In genomic region chr2:142869065-142869460, GRCh38 we compare ENCODE assay signal across 5 cellular contexts. TPM values are rescaled to one million over a fixed set of nuclear protein-coding genes. Genes with fewer than 3 reads are reported as not detected.
"Had no signal": no experiment of that assay in that cellular context is flagged by ENCODE, and none has a peak within 500 bp of the region (broad histone marks: within the 10 kb centered on the region; RNA-seq: fewer than 3 reads in every experiment).

No MANE protein-coding gene starts in this region.

RNA-seq across cellular contexts. Expression of gene KYNU, which starts 8.4 kb away (rescaled TPM):
- total RNA-seq: activated CD4-positive, alpha-beta memory T cell treated with anti-CD3 and anti-CD28 coated beads, Interleukin-2, amount 10 ng/mL, durations not matched to agents 7 days and 5 days; activated CD4-positive, alpha-beta T cell treated with anti-CD3 and anti-CD28 coated beads for 36 hours; activated CD8-positive, alpha-beta memory T cell treated with anti-CD3 and anti-CD28 coated beads for 36 hours; activated naive CD4-positive, alpha-beta T cell treated with anti-CD3 and anti-CD28 coated beads for 36 hours; T-helper 2 cell treated with Interferon-gamma antibody and Interleukin-4, amounts not matched to agents 100 ng/mL and 5 ng/mL, for 36 hours had no signal
